1 cellular context compared by ENCODE assay signal in genomic region chr14:37969511-37969979, GRCh38.
TF ChIP-seq lines count a peak whose summit lies in the region.

No MANE protein-coding gene starts in this region.

TF ChIP-seq in HepG2, 621 proteins besides CTCF, POLR2A, EP300 and RAD21:
- TF ChIP-seq, protein P1, sequence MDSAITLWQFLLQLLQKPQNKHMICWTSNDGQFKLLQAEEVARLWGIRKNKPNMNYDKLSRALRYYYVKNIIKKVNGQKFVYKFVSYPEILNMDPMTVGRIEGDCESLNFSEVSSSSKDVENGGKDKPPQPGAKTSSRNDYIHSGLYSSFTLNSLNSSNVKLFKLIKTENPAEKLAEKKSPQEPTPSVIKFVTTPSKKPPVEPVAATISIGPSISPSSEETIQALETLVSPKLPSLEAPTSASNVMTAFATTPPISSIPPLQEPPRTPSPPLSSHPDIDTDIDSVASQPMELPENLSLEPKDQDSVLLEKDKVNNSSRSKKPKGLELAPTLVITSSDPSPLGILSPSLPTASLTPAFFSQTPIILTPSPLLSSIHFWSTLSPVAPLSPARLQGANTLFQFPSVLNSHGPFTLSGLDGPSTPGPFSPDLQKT (CRISPR knock-in tag; IDR thresholded peaks at IDR 0.05; ENCODE audit: borderline replicate concordance), result no peak
- TF ChIP-seq TRAFD1 (CRISPR knock-in tag; IDR thresholded peaks at IDR 0.05; ENCODE audit: borderline replicate concordance) (no peak), RFX1 (IDR thresholded peaks at IDR 0.05) (0 out of 2 replicates have a peak, but pooled peaks have one; percentile 10), HIVEP1 (CRISPR knock-in tag; IDR thresholded peaks at IDR 0.05) (no peak), HMG20B (CRISPR knock-in tag; conservative IDR thresholded peaks at IDR 0.05) (no peak), ATF7 (IDR thresholded peaks at IDR 0.05) (no peak), ATF7 (CRISPR knock-in tag; IDR thresholded peaks at IDR 0.05) (no peak), FOSL2 (CRISPR knock-in tag; IDR thresholded peaks at IDR 0.05) (no peak), ZNF12 (CRISPR knock-in tag; IDR thresholded peaks at IDR 0.05) (no peak)
TF ChIP-seq in HepG2: peak in this region for 1.
